27 cellular contexts compared by ENCODE assay signal in genomic region chr6:45527210-45527609, GRCh38.
"Had no signal": no experiment of that assay in that cellular context is flagged by ENCODE, and none has a peak within 500 bp of the region (broad histone marks: within the 10 kb centered on the region; RNA-seq: fewer than 3 reads in every experiment).

No MANE protein-coding gene starts in this region.

- DNase-seq: activated CD4-positive, alpha-beta memory T cell treated with anti-CD3 and anti-CD28 coated beads for 36 hours; activated CD4-positive, alpha-beta T cell treated with anti-CD3 and anti-CD28 coated beads for 36 hours; activated CD4-positive, alpha-beta T cell treated with anti-CD3 and anti-CD28 coated beads, Interleukin-2, amount 10 ng/mL, durations not matched to agents 24 days and 14 days; activated CD4-positive, CD25-positive, alpha-beta regulatory T cell; activated CD4-positive, CD25-positive, alpha-beta regulatory T cell treated with anti-CD3 and anti-CD28 coated beads, Interleukin-2, amount 50 U/mL, for 72 hours; activated CD8-positive, alpha-beta memory T cell treated with anti-CD3 and anti-CD28 coated beads, Interleukin-2, amount 50 U/mL, for 48 hours; activated CD8-positive, alpha-beta T cell treated with anti-CD3 and anti-CD28 coated beads, Interleukin-2, amount 10 ng/mL, durations not matched to agents 7 days and 5 days; activated effector memory CD4-positive, alpha-beta T cell treated with anti-CD3 and anti-CD28 coated beads, Interleukin-2, amount 50 U/mL, for 16 hours; activated naive CD4-positive, alpha-beta T cell treated with anti-CD3 and anti-CD28 coated beads for 36 hours; activated T-cell treated with anti-CD3 and anti-CD28 coated beads, Interleukin-2, amount 50 U/mL, for 4 hours; amniotic stem cell; anterior cingulate cortex; brain microvascular endothelial cell; caudate nucleus; cortex of kidney; dermis blood vessel endothelial cell; effector CD4-positive, alpha-beta T cell; effector memory CD8-positive, alpha-beta T cell; erythroblast; foreskin keratinocyte; gastrocnemius medialis; glutamatergic neuron; heart left ventricle had no signal

- H3K4me3 ChIP-seq: esophagus muscularis mucosa, gastrocnemius medialis, heart left ventricle had no signal

- H3K36me3 ChIP-seq: brain microvascular endothelial cell, esophagus muscularis mucosa, gastrocnemius medialis, heart left ventricle had no signal

- H3K27me3 Mint-ChIP-seq: activated CD4-positive, alpha-beta memory T cell treated with anti-CD3 and anti-CD28 coated beads for 36 hours; activated CD4-positive, alpha-beta T cell treated with anti-CD3 and anti-CD28 coated beads for 36 hours; activated CD4-positive, alpha-beta T cell treated with anti-CD3 and anti-CD28 coated beads, Interleukin-2, amount 10 ng/mL, durations not matched to agents 24 days and 14 days; activated naive CD4-positive, alpha-beta T cell treated with anti-CD3 and anti-CD28 coated beads, Interleukin-2, amount 50 U/mL, for 24 hours; effector memory CD8-positive, alpha-beta T cell had no signal

- H3K9me3 ChIP-seq: esophagus muscularis mucosa, gastrocnemius medialis, heart left ventricle had no signal

- H3K27ac Mint-ChIP-seq: activated CD4-positive, alpha-beta memory T cell treated with anti-CD3 and anti-CD28 coated beads for 36 hours; activated CD4-positive, alpha-beta T cell treated with anti-CD3 and anti-CD28 coated beads for 36 hours; activated CD4-positive, alpha-beta T cell treated with anti-CD3 and anti-CD28 coated beads, Interleukin-2, amount 10 ng/mL, durations not matched to agents 24 days and 14 days; activated CD8-positive, alpha-beta T cell treated with anti-CD3 and anti-CD28 coated beads, Interleukin-2, amount 10 ng/mL, durations not matched to agents 7 days and 5 days; activated naive CD4-positive, alpha-beta T cell treated with anti-CD3 and anti-CD28 coated beads for 36 hours; activated naive CD4-positive, alpha-beta T cell treated with anti-CD3 and anti-CD28 coated beads, Interleukin-2, amount 50 U/mL, for 24 hours; activated T-helper 1 cell treated with anti-CD3 and anti-CD28 coated beads, Interleukin-12 subunit alpha, Interleukin-12 subunit beta, Interleukin-2, Interleukin-4 antibody, amounts not matched to agents 30 ng/mL and 10 ng/mL and 1 ng/mL, durations not matched to agents 14 hours and 24 hours and 36 hours; activated T-helper 2 cell treated with anti-CD3 and anti-CD28 coated beads, Interferon-gamma antibody, Interleukin-2, Interleukin-4, amounts not matched to agents 10 μg/mL and 5 μg/mL and 100 μg/mL, durations not matched to agents 14 hours and 24 hours and 36 hours; effector memory CD8-positive, alpha-beta T cell had no signal

- H3K9me3 Mint-ChIP-seq: activated CD4-positive, alpha-beta memory T cell treated with anti-CD3 and anti-CD28 coated beads for 36 hours; effector memory CD8-positive, alpha-beta T cell had no signal

- H3K4me1 ChIP-seq: esophagus muscularis mucosa, foreskin keratinocyte, gastrocnemius medialis had no signal

- H3K27ac ChIP-seq: brain microvascular endothelial cell, esophagus muscularis mucosa, foreskin keratinocyte, gastrocnemius medialis, heart left ventricle had no signal

- H3K27me3 ChIP-seq: brain microvascular endothelial cell, foreskin keratinocyte, gastrocnemius medialis, heart left ventricle had no signal

- ATAC-seq: activated CD4-positive, alpha-beta T cell treated with anti-CD3 and anti-CD28 coated beads for 36 hours; activated CD8-positive, alpha-beta T cell treated with anti-CD3 and anti-CD28 coated beads, Interleukin-2, amount 10 ng/mL, durations not matched to agents 7 days and 5 days; activated T-cell treated with anti-CD3 and anti-CD28 coated beads, Interleukin-2, amount 50 U/mL, for 4 hours; effector memory CD8-positive, alpha-beta T cell; foreskin keratinocyte; gastrocnemius medialis; heart left ventricle had no signal

- H3K4me1 Mint-ChIP-seq: activated CD4-positive, alpha-beta T cell treated with anti-CD3 and anti-CD28 coated beads for 36 hours; activated naive CD4-positive, alpha-beta T cell treated with anti-CD3 and anti-CD28 coated beads, Interleukin-2, amount 50 U/mL, for 24 hours had no signal

- H3K4me3 Mint-ChIP-seq: activated CD4-positive, alpha-beta memory T cell treated with anti-CD3 and anti-CD28 coated beads for 36 hours; activated CD4-positive, alpha-beta T cell treated with anti-CD3 and anti-CD28 coated beads for 36 hours; activated CD4-positive, alpha-beta T cell treated with anti-CD3 and anti-CD28 coated beads, Interleukin-2, amount 10 ng/mL, durations not matched to agents 24 days and 14 days; activated CD8-positive, alpha-beta T cell treated with anti-CD3 and anti-CD28 coated beads, Interleukin-2, amount 10 ng/mL, durations not matched to agents 7 days and 5 days; activated naive CD4-positive, alpha-beta T cell treated with anti-CD3 and anti-CD28 coated beads for 36 hours; activated naive CD4-positive, alpha-beta T cell treated with anti-CD3 and anti-CD28 coated beads, Interleukin-2, amount 50 U/mL, for 24 hours; activated T-cell treated with anti-CD3 and anti-CD28 coated beads, Interleukin-2, amount 50 U/mL, for 4 hours; activated T-helper 1 cell treated with anti-CD3 and anti-CD28 coated beads, Interleukin-12 subunit alpha, Interleukin-12 subunit beta, Interleukin-2, Interleukin-4 antibody, amounts not matched to agents 30 ng/mL and 10 ng/mL and 1 ng/mL, durations not matched to agents 14 hours and 24 hours and 36 hours; effector memory CD8-positive, alpha-beta T cell had no signal
